1 cellular context compared by ENCODE assay signal in the genomic region with DNA sequence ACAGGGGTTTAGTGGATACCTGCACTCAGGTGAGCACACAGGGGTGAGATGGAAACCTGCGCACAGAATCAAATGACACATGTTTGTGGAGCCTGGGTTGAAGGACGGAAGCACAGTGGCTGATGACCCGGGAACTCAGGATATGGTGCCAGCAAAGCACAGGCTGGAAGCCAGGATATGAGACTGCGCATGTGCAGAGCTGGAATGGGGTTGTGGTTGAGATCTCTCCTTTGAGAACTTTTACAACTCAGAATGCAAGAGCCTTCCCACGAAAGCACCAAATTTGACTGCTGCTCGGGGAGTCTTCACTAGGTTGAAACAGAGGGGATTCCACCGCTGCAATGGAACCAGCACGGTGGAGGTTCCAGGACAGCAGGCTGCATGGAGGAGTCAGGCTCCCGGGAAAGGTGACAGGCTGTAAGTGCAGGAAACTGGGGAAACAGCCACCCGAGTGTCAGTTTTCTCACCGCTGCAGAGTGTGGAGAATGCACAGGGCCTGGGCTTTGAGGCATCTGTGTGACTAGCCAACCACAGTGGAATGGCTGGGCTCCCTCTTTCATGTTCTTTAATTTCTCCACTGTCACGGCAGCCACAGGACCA.
TF ChIP-seq lines count a peak whose summit lies in the region.

No MANE protein-coding gene starts in this region.

TF ChIP-seq in HepG2, 621 proteins besides CTCF, POLR2A, EP300 and RAD21 (continued from another document):
- TF ChIP-seq, protein P1, sequence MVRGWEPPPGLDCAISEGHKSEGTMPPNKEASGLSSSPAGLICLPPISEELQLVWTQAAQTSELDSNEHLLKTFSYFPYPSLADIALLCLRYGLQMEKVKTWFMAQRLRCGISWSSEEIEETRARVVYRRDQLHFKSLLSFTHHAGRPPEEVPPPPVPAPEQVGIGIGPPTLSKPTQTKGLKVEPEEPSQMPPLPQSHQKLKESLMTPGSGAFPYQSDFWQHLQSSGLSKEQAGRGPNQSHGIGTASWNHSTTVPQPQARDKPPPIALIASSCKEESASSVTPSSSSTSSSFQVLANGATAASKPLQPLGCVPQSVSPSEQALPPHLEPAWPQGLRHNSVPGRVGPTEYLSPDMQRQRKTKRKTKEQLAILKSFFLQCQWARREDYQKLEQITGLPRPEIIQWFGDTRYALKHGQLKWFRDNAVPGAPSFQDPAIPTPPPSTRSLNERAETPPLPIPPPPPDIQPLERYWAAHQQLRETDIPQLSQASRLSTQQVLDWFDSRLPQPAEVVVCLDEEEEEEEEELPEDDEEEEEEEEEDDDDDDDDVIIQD (CRISPR knock-in tag; IDR thresholded peaks at IDR 0.05; ENCODE audit: low read depth) = no peak
- no peak for TF ChIP-seq KLF15 (CRISPR knock-in tag; IDR thresholded peaks at IDR 0.05; ENCODE audit: borderline replicate concordance)
- TF ChIP-seq SRSF4 (IDR thresholded peaks at IDR 0.05; ENCODE audit: low read depth, low read length, poor library complexity, severe bottlenecking) = no peak
- no peak for TF ChIP-seq PAF1 (CRISPR knock-in tag; IDR thresholded peaks at IDR 0.05)
- TF ChIP-seq DNMT1 (CRISPR knock-in tag; IDR thresholded peaks at IDR 0.05) = no peak
- TF ChIP-seq NFIC (IDR thresholded peaks at IDR 0.05; ENCODE audit: low read length) = no peak
- TF ChIP-seq ZNF546 (CRISPR knock-in tag; conservative IDR thresholded peaks at IDR 0.05) = no peak
- TF ChIP-seq POGZ (CRISPR knock-in tag; IDR thresholded peaks at IDR 0.05) = no peak
- TF ChIP-seq GPN1 (CRISPR knock-in tag; IDR thresholded peaks at IDR 0.05; ENCODE audit: borderline replicate concordance) = no peak
- no peak for TF ChIP-seq ZNF547 (CRISPR knock-in tag; IDR thresholded peaks at IDR 0.05)
- TF ChIP-seq YY1 (IDR thresholded peaks at IDR 0.05; ENCODE audit: insufficient read depth, insufficient replicate concordance, low read depth, low read length) = no peak
- TF ChIP-seq MAFF (IDR thresholded peaks at IDR 0.05; ENCODE audit: low read depth, low read length) = no peak
- TF ChIP-seq ATF7-NPFF (CRISPR knock-in tag; IDR thresholded peaks at IDR 0.05; ENCODE audit: low read depth) = no peak
- TF ChIP-seq HOXA7 (CRISPR knock-in tag; IDR thresholded peaks at IDR 0.05) = no peak
- TF ChIP-seq CREB3 (CRISPR knock-in tag; IDR thresholded peaks at IDR 0.05) = no peak
- no peak for TF ChIP-seq ZNF407 (CRISPR knock-in tag; IDR thresholded peaks at IDR 0.05; ENCODE audit: not compliant biosample characterization)
